ENCODE assay signal across 16 cellular contexts in genomic region chr1:196943568-196943967, GRCh38. TPM values are rescaled to one million over a fixed set of nuclear protein-coding genes. Genes with fewer than 3 reads are reported as not detected.
"Had no signal": no experiment of that assay in that cellular context is flagged by ENCODE, and none has a peak within 500 bp of the region (broad histone marks: within the 10 kb centered on the region; RNA-seq: fewer than 3 reads in every experiment).

Gene CFHR2 (plus strand): TSS chr1:196943738. CDS start chr1:196943881, 143 bp downstream.

RNA-seq across cellular contexts. Expression of gene CFHR2, which starts in this region (rescaled TPM):
- total RNA-seq: natural killer cell, occipital lobe, osteoblast, progenitor cell of endocrine pancreas, psoas muscle, renal cortical epithelial cell, right cardiac atrium, sciatic nerve, stomach, subcutaneous adipose tissue, temporal lobe, thoracic aorta, thyroid gland, tibial nerve, ureter, vagina had no signal
